ENCODE assay signal across 2 cellular contexts in the genomic region with DNA sequence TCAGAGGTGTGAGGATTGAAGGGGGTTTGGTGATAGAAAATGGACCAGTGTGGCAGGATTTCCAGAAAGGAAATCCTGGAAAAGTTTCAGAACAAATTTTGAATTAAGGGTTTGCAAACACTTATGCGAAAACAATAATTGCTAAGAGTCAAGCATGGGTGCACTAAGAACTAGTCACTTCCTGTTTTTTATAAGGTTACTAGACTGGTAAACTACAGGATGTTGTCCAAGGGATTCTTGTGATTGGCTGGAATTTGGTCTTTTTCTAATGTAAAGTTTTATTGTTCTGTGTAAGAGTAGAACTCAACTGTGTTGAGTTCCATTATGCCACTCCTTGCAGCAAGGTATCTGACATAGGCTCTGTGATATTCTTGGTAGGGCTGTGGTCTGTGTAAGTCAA.
A peak's percentile ranks its signal among the peaks of the same experiment; 100 is the strongest.
TF ChIP-seq lines count a peak whose summit lies in the region.

No MANE protein-coding gene starts in this region.

TF ChIP-seq in A549, 52 proteins besides CTCF, POLR2A, EP300 and RAD21 (continued from another document):
- TF ChIP-seq, protein P1, sequence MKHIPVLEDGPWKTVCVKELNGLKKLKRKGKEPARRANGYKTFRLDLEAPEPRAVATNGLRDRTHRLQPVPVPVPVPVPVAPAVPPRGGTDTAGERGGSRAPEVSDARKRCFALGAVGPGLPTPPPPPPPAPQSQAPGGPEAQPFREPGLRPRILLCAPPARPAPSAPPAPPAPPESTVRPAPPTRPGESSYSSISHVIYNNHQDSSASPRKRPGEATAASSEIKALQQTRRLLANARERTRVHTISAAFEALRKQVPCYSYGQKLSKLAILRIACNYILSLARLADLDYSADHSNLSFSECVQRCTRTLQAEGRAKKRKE (CRISPR knock-in tag; IDR thresholded peaks at IDR 0.05; ENCODE audit: low read depth): no peak
- TF ChIP-seq ESRRA (IDR thresholded peaks at IDR 0.05; ENCODE audit: borderline replicate concordance, low read length): no peak
- no peak for TF ChIP-seq TFCP2L1 (CRISPR knock-in tag; IDR thresholded peaks at IDR 0.05)
- TF ChIP-seq NFE2L2 (conservative IDR thresholded peaks at IDR 0.05; ENCODE audit: low read length): no peak
- TF ChIP-seq KDM1A (IDR thresholded peaks at IDR 0.05; ENCODE audit: low read depth): no peak
- TF ChIP-seq, protein P2, sequence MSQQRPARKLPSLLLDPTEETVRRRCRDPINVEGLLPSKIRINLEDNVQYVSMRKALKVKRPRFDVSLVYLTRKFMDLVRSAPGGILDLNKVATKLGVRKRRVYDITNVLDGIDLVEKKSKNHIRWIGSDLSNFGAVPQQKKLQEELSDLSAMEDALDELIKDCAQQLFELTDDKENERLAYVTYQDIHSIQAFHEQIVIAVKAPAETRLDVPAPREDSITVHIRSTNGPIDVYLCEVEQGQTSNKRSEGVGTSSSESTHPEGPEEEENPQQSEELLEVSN (IDR thresholded peaks at IDR 0.05; ENCODE audit: borderline replicate concordance, low read depth): no peak
- TF ChIP-seq SREBF2 (IDR thresholded peaks at IDR 0.05): no peak
- TF ChIP-seq POLR2AphosphoS2 (conservative IDR thresholded peaks at IDR 0.05; ENCODE audit: low read length): no peak
- no peak for TF ChIP-seq BHLHE40 (IDR thresholded peaks at IDR 0.05; ENCODE audit: low read depth, low read length)
- no peak for TF ChIP-seq FOXS1 (CRISPR knock-in tag; IDR thresholded peaks at IDR 0.05)
- no peak for TF ChIP-seq CEBPB (IDR thresholded peaks at IDR 0.05)
- TF ChIP-seq, protein P3, sequence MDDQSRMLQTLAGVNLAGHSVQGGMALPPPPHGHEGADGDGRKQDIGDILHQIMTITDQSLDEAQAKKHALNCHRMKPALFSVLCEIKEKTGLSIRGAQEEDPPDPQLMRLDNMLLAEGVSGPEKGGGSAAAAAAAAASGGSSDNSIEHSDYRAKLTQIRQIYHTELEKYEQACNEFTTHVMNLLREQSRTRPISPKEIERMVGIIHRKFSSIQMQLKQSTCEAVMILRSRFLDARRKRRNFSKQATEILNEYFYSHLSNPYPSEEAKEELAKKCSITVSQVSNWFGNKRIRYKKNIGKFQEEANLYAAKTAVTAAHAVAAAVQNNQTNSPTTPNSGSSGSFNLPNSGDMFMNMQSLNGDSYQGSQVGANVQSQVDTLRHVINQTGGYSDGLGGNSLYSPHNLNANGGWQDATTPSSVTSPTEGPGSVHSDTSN (IDR thresholded peaks at IDR 0.05): no peak
TF ChIP-seq in A549: peak in this region for 0.

TF ChIP-seq in GM12878, 131 proteins besides CTCF, POLR2A, EP300 and RAD21 (continued from another document):
- TF ChIP-seq, protein P4, sequence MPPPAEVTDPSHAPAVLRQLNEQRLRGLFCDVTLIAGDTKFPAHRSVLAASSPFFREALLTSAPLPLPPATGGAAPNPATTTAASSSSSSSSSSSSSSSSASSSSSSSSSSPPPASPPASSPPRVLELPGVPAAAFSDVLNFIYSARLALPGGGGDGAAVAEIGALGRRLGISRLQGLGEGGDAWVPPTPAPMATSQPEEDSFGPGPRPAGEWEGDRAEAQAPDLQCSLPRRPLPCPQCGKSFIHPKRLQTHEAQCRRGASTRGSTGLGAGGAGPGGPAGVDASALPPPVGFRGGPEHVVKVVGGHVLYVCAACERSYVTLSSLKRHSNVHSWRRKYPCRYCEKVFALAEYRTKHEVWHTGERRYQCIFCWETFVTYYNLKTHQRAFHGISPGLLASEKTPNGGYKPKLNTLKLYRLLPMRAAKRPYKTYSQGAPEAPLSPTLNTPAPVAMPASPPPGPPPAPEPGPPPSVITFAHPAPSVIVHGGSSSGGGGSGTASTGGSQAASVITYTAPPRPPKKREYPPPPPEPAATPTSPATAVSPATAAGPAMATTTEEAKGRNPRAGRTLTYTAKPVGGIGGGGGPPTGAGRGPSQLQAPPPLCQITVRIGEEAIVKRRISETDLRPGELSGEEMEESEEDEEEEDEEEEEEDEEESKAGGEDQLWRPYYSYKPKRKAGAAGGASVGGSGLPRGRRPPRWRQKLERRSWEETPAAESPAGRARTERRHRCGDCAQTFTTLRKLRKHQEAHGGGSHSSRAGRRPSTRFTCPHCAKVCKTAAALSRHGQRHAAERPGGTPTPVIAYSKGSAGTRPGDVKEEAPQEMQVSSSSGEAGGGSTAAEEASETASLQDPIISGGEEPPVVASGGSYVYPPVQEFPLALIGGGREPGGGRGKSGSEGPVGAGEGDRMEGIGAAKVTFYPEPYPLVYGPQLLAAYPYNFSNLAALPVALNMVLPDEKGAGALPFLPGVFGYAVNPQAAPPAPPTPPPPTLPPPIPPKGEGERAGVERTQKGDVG (CRISPR knock-in tag; IDR thresholded peaks at IDR 0.05): no peak
- TF ChIP-seq MXI1 (IDR thresholded peaks at IDR 0.05; ENCODE audit: low read depth, low read length) (no peak), IKZF2 (IDR thresholded peaks at IDR 0.05) (peak; percentile 30 to 44; a peak in 3 of 4 replicates), ZNF384 (IDR thresholded peaks at IDR 0.05; ENCODE audit: borderline replicate concordance, low read depth, low read length) (no peak), ZNF274 (IDR thresholded peaks at IDR 0.05; ENCODE audit: insufficient read depth, insufficient read length) (no peak), TARDBP (IDR thresholded peaks at IDR 0.05; ENCODE audit: borderline replicate concordance) (no peak), SPI1 (IDR thresholded peaks at IDR 0.05; ENCODE audit: borderline replicate concordance, insufficient read depth, low read depth, low read length) (peak; percentile 94), CREB1 (IDR thresholded peaks at IDR 0.05; ENCODE audit: low read depth) (no peak), PAX5 (IDR thresholded peaks at IDR 0.05; ENCODE audit: borderline replicate concordance, low read depth, low read length) (peak; percentile 72; the same call in 1 of the 2 replicates), RUNX3 (IDR thresholded peaks at IDR 0.05; ENCODE audit: low read length) (0 out of 2 replicates have a peak, but pooled peaks have one; percentile 17), WRNIP1 (IDR thresholded peaks at IDR 0.05; ENCODE audit: borderline replicate concordance, low read depth, low read length) (no peak), NR2F1 (conservative IDR thresholded peaks at IDR 0.05) (no peak), IKZF1 (conservative IDR thresholded peaks at IDR 0.05) (peak; percentile 27; the same call in 1 of the 2 replicates), ZNF622 (IDR thresholded peaks at IDR 0.05) (no peak), STAT1 (conservative IDR thresholded peaks at IDR 0.05) (no peak), ZSCAN29 (IDR thresholded peaks at IDR 0.05) (no peak), SMARCA5 (IDR thresholded peaks at IDR 0.05) (no peak)
- TF ChIP-seq, protein P5, sequence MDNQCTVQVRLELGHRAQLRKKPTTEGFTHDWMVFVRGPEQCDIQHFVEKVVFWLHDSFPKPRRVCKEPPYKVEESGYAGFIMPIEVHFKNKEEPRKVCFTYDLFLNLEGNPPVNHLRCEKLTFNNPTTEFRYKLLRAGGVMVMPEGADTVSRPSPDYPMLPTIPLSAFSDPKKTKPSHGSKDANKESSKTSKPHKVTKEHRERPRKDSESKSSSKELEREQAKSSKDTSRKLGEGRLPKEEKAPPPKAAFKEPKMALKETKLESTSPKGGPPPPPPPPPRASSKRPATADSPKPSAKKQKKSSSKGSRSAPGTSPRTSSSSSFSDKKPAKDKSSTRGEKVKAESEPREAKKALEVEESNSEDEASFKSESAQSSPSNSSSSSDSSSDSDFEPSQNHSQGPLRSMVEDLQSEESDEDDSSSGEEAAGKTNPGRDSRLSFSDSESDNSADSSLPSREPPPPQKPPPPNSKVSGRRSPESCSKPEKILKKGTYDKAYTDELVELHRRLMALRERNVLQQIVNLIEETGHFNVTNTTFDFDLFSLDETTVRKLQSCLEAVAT (IDR thresholded peaks at IDR 0.05): no peak
- TF ChIP-seq, protein P6, sequence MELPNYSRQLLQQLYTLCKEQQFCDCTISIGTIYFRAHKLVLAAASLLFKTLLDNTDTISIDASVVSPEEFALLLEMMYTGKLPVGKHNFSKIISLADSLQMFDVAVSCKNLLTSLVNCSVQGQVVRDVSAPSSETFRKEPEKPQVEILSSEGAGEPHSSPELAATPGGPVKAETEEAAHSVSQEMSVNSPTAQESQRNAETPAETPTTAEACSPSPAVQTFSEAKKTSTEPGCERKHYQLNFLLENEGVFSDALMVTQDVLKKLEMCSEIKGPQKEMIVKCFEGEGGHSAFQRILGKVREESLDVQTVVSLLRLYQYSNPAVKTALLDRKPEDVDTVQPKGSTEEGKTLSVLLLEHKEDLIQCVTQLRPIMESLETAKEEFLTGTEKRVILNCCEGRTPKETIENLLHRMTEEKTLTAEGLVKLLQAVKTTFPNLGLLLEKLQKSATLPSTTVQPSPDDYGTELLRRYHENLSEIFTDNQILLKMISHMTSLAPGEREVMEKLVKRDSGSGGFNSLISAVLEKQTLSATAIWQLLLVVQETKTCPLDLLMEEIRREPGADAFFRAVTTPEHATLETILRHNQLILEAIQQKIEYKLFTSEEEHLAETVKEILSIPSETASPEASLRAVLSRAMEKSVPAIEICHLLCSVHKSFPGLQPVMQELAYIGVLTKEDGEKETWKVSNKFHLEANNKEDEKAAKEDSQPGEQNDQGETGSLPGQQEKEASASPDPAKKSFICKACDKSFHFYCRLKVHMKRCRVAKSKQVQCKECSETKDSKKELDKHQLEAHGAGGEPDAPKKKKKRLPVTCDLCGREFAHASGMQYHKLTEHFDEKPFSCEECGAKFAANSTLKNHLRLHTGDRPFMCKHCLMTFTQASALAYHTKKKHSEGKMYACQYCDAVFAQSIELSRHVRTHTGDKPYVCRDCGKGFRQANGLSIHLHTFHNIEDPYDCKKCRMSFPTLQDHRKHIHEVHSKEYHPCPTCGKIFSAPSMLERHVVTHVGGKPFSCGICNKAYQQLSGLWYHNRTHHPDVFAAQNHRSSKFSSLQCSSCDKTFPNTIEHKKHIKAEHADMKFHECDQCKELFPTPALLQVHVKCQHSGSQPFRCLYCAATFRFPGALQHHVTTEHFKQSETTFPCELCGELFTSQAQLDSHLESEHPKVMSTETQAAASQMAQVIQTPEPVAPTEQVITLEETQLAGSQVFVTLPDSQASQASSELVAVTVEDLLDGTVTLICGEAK (IDR thresholded peaks at IDR 0.05; ENCODE audit: borderline replicate concordance): peak; percentile 40; the same call in 1 of the 2 replicates
- TF ChIP-seq, protein P7, sequence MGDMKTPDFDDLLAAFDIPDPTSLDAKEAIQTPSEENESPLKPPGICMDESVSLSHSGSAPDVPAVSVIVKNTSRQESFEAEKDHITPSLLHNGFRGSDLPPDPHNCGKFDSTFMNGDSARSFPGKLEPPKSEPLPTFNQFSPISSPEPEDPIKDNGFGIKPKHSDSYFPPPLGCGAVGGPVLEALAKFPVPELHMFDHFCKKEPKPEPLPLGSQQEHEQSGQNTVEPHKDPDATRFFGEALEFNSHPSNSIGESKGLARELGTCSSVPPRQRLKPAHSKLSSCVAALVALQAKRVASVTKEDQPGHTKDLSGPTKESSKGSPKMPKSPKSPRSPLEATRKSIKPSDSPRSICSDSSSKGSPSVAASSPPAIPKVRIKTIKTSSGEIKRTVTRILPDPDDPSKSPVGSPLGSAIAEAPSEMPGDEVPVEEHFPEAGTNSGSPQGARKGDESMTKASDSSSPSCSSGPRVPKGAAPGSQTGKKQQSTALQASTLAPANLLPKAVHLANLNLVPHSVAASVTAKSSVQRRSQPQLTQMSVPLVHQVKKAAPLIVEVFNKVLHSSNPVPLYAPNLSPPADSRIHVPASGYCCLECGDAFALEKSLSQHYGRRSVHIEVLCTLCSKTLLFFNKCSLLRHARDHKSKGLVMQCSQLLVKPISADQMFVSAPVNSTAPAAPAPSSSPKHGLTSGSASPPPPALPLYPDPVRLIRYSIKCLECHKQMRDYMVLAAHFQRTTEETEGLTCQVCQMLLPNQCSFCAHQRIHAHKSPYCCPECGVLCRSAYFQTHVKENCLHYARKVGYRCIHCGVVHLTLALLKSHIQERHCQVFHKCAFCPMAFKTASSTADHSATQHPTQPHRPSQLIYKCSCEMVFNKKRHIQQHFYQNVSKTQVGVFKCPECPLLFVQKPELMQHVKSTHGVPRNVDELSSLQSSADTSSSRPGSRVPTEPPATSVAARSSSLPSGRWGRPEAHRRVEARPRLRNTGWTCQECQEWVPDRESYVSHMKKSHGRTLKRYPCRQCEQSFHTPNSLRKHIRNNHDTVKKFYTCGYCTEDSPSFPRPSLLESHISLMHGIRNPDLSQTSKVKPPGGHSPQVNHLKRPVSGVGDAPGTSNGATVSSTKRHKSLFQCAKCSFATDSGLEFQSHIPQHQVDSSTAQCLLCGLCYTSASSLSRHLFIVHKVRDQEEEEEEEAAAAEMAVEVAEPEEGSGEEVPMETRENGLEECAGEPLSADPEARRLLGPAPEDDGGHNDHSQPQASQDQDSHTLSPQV (IDR thresholded peaks at IDR 0.05): no peak
